ENCODE assay signal across 1 cellular context in genomic region chr12:89019439-89020120, GRCh38.
TF ChIP-seq lines count a peak whose summit lies in the region.

No MANE protein-coding gene starts in this region.

TF ChIP-seq in SK-N-SH, 30 proteins besides CTCF, POLR2A, EP300 and RAD21 (continued from another document):
- TF ChIP-seq, protein P1, sequence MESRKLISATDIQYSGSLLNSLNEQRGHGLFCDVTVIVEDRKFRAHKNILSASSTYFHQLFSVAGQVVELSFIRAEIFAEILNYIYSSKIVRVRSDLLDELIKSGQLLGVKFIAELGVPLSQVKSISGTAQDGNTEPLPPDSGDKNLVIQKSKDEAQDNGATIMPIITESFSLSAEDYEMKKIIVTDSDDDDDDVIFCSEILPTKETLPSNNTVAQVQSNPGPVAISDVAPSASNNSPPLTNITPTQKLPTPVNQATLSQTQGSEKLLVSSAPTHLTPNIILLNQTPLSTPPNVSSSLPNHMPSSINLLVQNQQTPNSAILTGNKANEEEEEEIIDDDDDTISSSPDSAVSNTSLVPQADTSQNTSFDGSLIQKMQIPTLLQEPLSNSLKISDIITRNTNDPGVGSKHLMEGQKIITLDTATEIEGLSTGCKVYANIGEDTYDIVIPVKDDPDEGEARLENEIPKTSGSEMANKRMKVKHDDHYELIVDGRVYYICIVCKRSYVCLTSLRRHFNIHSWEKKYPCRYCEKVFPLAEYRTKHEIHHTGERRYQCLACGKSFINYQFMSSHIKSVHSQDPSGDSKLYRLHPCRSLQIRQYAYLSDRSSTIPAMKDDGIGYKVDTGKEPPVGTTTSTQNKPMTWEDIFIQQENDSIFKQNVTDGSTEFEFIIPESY (IDR thresholded peaks at IDR 0.05; ENCODE audit: borderline replicate concordance, low read depth), result no peak
- TF ChIP-seq TCF12 (IDR thresholded peaks at IDR 0.05) (no peak), SMC3 (IDR thresholded peaks at IDR 0.05; ENCODE audit: low read depth, low read length) (peak; percentile 98), REST (IDR thresholded peaks at IDR 0.05; ENCODE audit: low read depth, low read length) (no peak; the same call in 1 of the 2 replicates), FOXJ3 (CRISPR knock-in tag; IDR thresholded peaks at IDR 0.05) (no peak), TEAD4 (IDR thresholded peaks at IDR 0.05; ENCODE audit: borderline replicate concordance, insufficient read depth) (no peak)
